Comparison of ENCODE assay signal across 8 cellular contexts in genomic region chr12:8544295-8544694, GRCh38. TPM values are rescaled to one million over a fixed set of nuclear protein-coding genes. Genes with fewer than 3 reads are reported as not detected.
A peak's percentile ranks its signal among the peaks of the same experiment; 100 is the strongest.
DNase-seq lines count a peak whose midpoint lies in the region; ATAC-seq, FAIRE-seq and TF ChIP-seq lines count a peak whose summit lies in the region.

No MANE protein-coding gene starts in this region.

- in situ Hi-C loops in transverse colon (cut with MboI; ENCODE audit: low pct_ligation_motif_present in 1 of 4, low pct_unique_long_range_greater_than_20kb in 1 of 4, low sequenced_read_pairs in 3 of 4), result loop anchor here in 1 of 4 donors (25.0 kb wide), 1 partner anchor 318 kb away; no protein-coding TSS in a partner anchor

- no peak for TF ChIP-seq POLR2A in transverse colon (IDR thresholded peaks at IDR 0.05)

- TF ChIP-seq CTCF in foreskin fibroblast (IDR thresholded peaks at IDR 0.05; ENCODE audit: low read depth, low read length), result peak; percentile 87
- peak; percentile 67 to 98 (median 88) for TF ChIP-seq CTCF in pancreas (IDR thresholded peaks at IDR 0.05)
- peak; percentile 63 to 93 (median 88) for TF ChIP-seq CTCF in transverse colon (IDR thresholded peaks at IDR 0.05)

- intact Hi-C loops in pancreas (cut with DNase I) (no loop called here), transverse colon (cut with DNase I; ENCODE audit: low total_unique reads) (no loop called here)

- FAIRE-seq in pancreas (lab: Jason Lieb, UNC), result peak; percentile 73

- peaks cover 20% of the 10 kb centered on the region for H3K27me3 Mint-ChIP-seq in activated T-helper 17 cell treated with anti-CD3 and anti-CD28 coated beads, Interleukin-2, amount 50 U/mL, for 72 hours

- DNase-seq in AG08396 (ENCODE audit: low spot score) (peak; percentile 70), RPMI7951 (ENCODE audit: low read depth) (peak; percentile 41), foreskin fibroblast (peak; percentile 37 to 80), pancreas (peak in 5 of 6 donors; percentile 28 to 73 (median 62)), transverse colon (peak; percentile 52)

- H3K4me3 ChIP-seq in foreskin fibroblast (ENCODE audit: low read depth in 1 of 2, low read length in 2 of 2) (no peak overlapping the region), pancreas (no peak overlapping the region), transverse colon (no peak overlapping the region)

- H3K9me3 ChIP-seq in pancreas, result no peaks in the 10 kb centered on the region
- H3K9me3 ChIP-seq in transverse colon, result no peaks in the 10 kb centered on the region

- peak; percentile 93 for TF ChIP-seq RAD21 in Ishikawa (IDR thresholded peaks at IDR 0.05; ENCODE audit: low read depth)

- H3K27ac ChIP-seq in pancreas (no peak overlapping the region), transverse colon (no peak overlapping the region)

- 0 to 1% methylated on average over 3 of the region's 3 CpGs for WGBS in pancreas, 2 donors
- 0 to 3% methylated on average over 2 to 3 of the region's 3 CpGs for WGBS in transverse colon (ENCODE audit: low coverage in 1 of 2), 2 donors

- peaks cover 5% of the 10 kb centered on the region for H3K4me1 Mint-ChIP-seq in activated T-helper 17 cell treated with anti-CD3 and anti-CD28 coated beads, Interleukin-2, amount 50 U/mL, for 72 hours

- no peak overlapping the region for H3K27ac Mint-ChIP-seq in activated T-helper 17 cell treated with anti-CD3 and anti-CD28 coated beads, Interleukin-2, amount 50 U/mL, for 72 hours

- H3K36me3 ChIP-seq in pancreas (no peaks in the 10 kb centered on the region), transverse colon (no peaks in the 10 kb centered on the region)

- TF ChIP-seq EP300 in Ishikawa (IDR thresholded peaks at IDR 0.05; ENCODE audit: borderline replicate concordance) (no peak), transverse colon (IDR thresholded peaks at IDR 0.05; ENCODE audit: low read depth) (no peak)

- H3K4me3 Mint-ChIP-seq in activated T-helper 17 cell treated with anti-CD3 and anti-CD28 coated beads, Interleukin-2, amount 50 U/mL, for 72 hours, result no peak overlapping the region

- no peaks in the 10 kb centered on the region for H3K36me3 Mint-ChIP-seq in activated T-helper 17 cell treated with anti-CD3 and anti-CD28 coated beads, Interleukin-2, amount 50 U/mL, for 72 hours (ENCODE audit: low read depth)

- H3K4me1 ChIP-seq in pancreas (no peaks in the 10 kb centered on the region), transverse colon (peaks cover 0 to 4% (median 0%) of the 10 kb centered on the region in 4 donors)

- no peaks in the 10 kb centered on the region for H3K9me3 Mint-ChIP-seq in activated T-helper 17 cell treated with anti-CD3 and anti-CD28 coated beads, Interleukin-2, amount 50 U/mL, for 72 hours

- no peaks in the 10 kb centered on the region for H3K27me3 ChIP-seq in pancreas
- no peaks in the 10 kb centered on the region for H3K27me3 ChIP-seq in transverse colon

- ATAC-seq in GM18861 (IDR thresholded peaks at IDR 0.05; ENCODE audit: unreplicated experiment) (peak; percentile 76), pancreas (peak; percentile 63 to 93 (median 87))
- peak; percentile 62 for ATAC-seq in activated T-helper 17 cell treated with anti-CD3 and anti-CD28 coated beads, Interleukin-2, amount 50 U/mL, for 72 hours (replicated peaks)

TF ChIP-seq in Ishikawa, 13 proteins besides CTCF, POLR2A, EP300 and RAD21:
- no peak for TF ChIP-seq TEAD4 (IDR thresholded peaks at IDR 0.05)
- no peak for TF ChIP-seq ZBTB7A (IDR thresholded peaks at IDR 0.05; ENCODE audit: low read depth)
- TF ChIP-seq TCF12 (IDR thresholded peaks at IDR 0.05; ENCODE audit: low read depth), result no peak
- TF ChIP-seq NFIC (IDR thresholded peaks at IDR 0.05), result no peak
- TF ChIP-seq CEBPB (IDR thresholded peaks at IDR 0.05), result no peak
- TF ChIP-seq YY1 (IDR thresholded peaks at IDR 0.05; ENCODE audit: low read depth), result no peak
- no peak for TF ChIP-seq MAX (IDR thresholded peaks at IDR 0.05)
- no peak for TF ChIP-seq FOXM1 (IDR thresholded peaks at IDR 0.05; ENCODE audit: borderline replicate concordance, low read depth)
- no peak for TF ChIP-seq TAF1 (IDR thresholded peaks at IDR 0.05; ENCODE audit: low read depth)
- no peak for TF ChIP-seq CREB1 (IDR thresholded peaks at IDR 0.05; ENCODE audit: low read depth)
- TF ChIP-seq USF1 (IDR thresholded peaks at IDR 0.05), result no peak

RNA-seq across cellular contexts. Expression of gene CLEC4E, which starts 3.6 kb away (rescaled TPM):
- not detected in 2 replicates for total RNA-seq in RPMI7951 (2014; rRNA removed; shearing (Covaris generic))
- total RNA-seq in activated T-helper 17 cell treated with anti-CD3 and anti-CD28 coated beads, Interleukin-2, amount 50 U/mL, for 72 hours, result not detected
- total RNA-seq in pancreas (1 to 10 TPM in 2 of 6 donors, under 1 TPM in 2, not detected in 2; 0.35 to 1.7 (median 0.94) TPM), transverse colon (1 to 10 TPM in 1 of 4 donors, under 1 TPM in 1, not detected in 2; 0.96 to 5.4 TPM)
- under 1 TPM; 0.19 to 0.68 TPM for polyA plus RNA-seq in pancreas

RNA-seq across cellular contexts. Expression of gene CLEC4D, which starts 31.0 kb away (rescaled TPM):
- not detected in 2 replicates for total RNA-seq in RPMI7951 (2014; rRNA removed; shearing (Covaris generic))
- not detected for total RNA-seq in activated T-helper 17 cell treated with anti-CD3 and anti-CD28 coated beads, Interleukin-2, amount 50 U/mL, for 72 hours
- under 1 TPM in 1 of 6 donors, not detected in 5; 0.32 TPM for total RNA-seq in pancreas
- not detected for polyA plus RNA-seq in pancreas
- not detected for total RNA-seq in transverse colon
